In genomic region chr10:50621981-50622496, GRCh38 we compare ENCODE assay signal across 8 cellular contexts. TPM values are rescaled to one million over a fixed set of nuclear protein-coding genes. Genes with fewer than 3 reads are reported as not detected.
A peak's percentile ranks its signal among the peaks of the same experiment; 100 is the strongest.
DNase-seq lines count a peak whose midpoint lies in the region; ATAC-seq and TF ChIP-seq lines count a peak whose summit lies in the region.

No MANE protein-coding gene starts in this region.

- H3K4me1 Mint-ChIP-seq in activated T-helper 17 cell treated with anti-CD3 and anti-CD28 coated beads, Interleukin-2, amount 50 U/mL, for 72 hours, result peaks cover 26% of the 10 kb centered on the region
- peaks cover 29 to 55% (median 49%) of the 10 kb centered on the region in 4 donors for H3K4me1 Mint-ChIP-seq in naive thymus-derived CD8-positive, alpha-beta T cell

- H3K79me2 ChIP-seq in PC-3 (ENCODE audit: low read length), result peaks cover 63% of the 10 kb centered on the region

- peak overlapping the region; percentile 100 for H3K4me3 Mint-ChIP-seq in activated T-helper 17 cell treated with anti-CD3 and anti-CD28 coated beads, Interleukin-2, amount 50 U/mL, for 72 hours
- peak overlapping the region; percentile 93 to 99 (median 98) for H3K4me3 Mint-ChIP-seq in naive thymus-derived CD8-positive, alpha-beta T cell

- H3K4me1 ChIP-seq in PC-3 (ENCODE audit: insufficient read depth, low read length) (peaks cover 35% of the 10 kb centered on the region), stomach smooth muscle (ENCODE audit: control insufficient read depth, insufficient read depth, low read length) (peaks cover 38% of the 10 kb centered on the region)

- no peaks in the 10 kb centered on the region for H3K9me3 Mint-ChIP-seq in activated T-helper 17 cell treated with anti-CD3 and anti-CD28 coated beads, Interleukin-2, amount 50 U/mL, for 72 hours
- no peaks in the 10 kb centered on the region for H3K9me3 Mint-ChIP-seq in naive thymus-derived CD8-positive, alpha-beta T cell

- no peaks in the 10 kb centered on the region for H3K36me3 ChIP-seq in PC-3 (ENCODE audit: low read depth, low read length)
- no peaks in the 10 kb centered on the region for H3K36me3 ChIP-seq in stomach smooth muscle (ENCODE audit: control insufficient read depth in 2 of 2, insufficient read depth in 2 of 2, low read length in 2 of 2)

- H3K27me3 Mint-ChIP-seq in activated T-helper 17 cell treated with anti-CD3 and anti-CD28 coated beads, Interleukin-2, amount 50 U/mL, for 72 hours, result no peaks in the 10 kb centered on the region
- H3K27me3 Mint-ChIP-seq in naive thymus-derived CD8-positive, alpha-beta T cell, result no peaks in the 10 kb centered on the region

- H3K9ac ChIP-seq in PC-3 (ENCODE audit: low read length), result peak overlapping the region; percentile 85
- peak overlapping the region; percentile 91 to 100 for H3K9ac ChIP-seq in stomach smooth muscle (ENCODE audit: low read length in 2 of 2)

- POLR2A ChIA-PET in PC-3 (lab: Charles Lee; ENCODE audit: unreplicated experiment), result interaction anchor here (0.5 kb wide), 1 partner anchor 1380 kb away, joined by 3 read pairs; no protein-coding TSS in a partner anchor
- POLR2A ChIA-PET in naive thymus-derived CD8-positive, alpha-beta T cell (lab: Charles Lee), result interaction anchor here (0.6 to 1.2 kb wide), 5 partner anchors 8 to 554 kb away, joined by 3 to 7 read pairs (median 3); partner anchors contain the start of gene WASHC2A

- H3K36me3 Mint-ChIP-seq in activated T-helper 17 cell treated with anti-CD3 and anti-CD28 coated beads, Interleukin-2, amount 50 U/mL, for 72 hours (ENCODE audit: low read depth), result peaks cover 6% of the 10 kb centered on the region
- H3K36me3 Mint-ChIP-seq in naive thymus-derived CD8-positive, alpha-beta T cell, result no peaks in the 10 kb centered on the region

- H3K27ac ChIP-seq in PC-3 (ENCODE audit: low read length) (peak overlapping the region; percentile 11), stomach smooth muscle (ENCODE audit: low read length) (peak overlapping the region; percentile 100)

- H3F3A ChIP-seq in PC-3 (ENCODE audit: low read length, unreplicated experiment), result no peaks in the 10 kb centered on the region

- no peaks in the 10 kb centered on the region for H3K27me3 ChIP-seq in PC-3 (ENCODE audit: low read length)
- H3K27me3 ChIP-seq in stomach smooth muscle (ENCODE audit: control insufficient read depth in 1 of 2, insufficient read depth in 2 of 2, low read length in 2 of 2), result no peaks in the 10 kb centered on the region

- BruUV-seq in PC-3 (replicated peaks; lab: Mats Ljungman, UMichigan), result no TSS peak

- peak overlapping the region; percentile 87 for H3K4me2 ChIP-seq in PC-3 (ENCODE audit: low read length)

- CTCF ChIA-PET in PC-3 (lab: Charles Lee), result interaction anchor here (0.6 to 1.0 kb wide), 4 partner anchors 17 to 252 kb away, joined by 3 read pairs; no protein-coding TSS in a partner anchor

- H3K4me3 ChIP-seq in PC-3 (ENCODE audit: low read length), result peak overlapping the region; percentile 74
- peak overlapping the region; percentile 93 for H3K4me3 ChIP-seq in fibroblast of mammary gland (ENCODE audit: control insufficient read depth, low read depth, low read length)
- H3K4me3 ChIP-seq in stomach smooth muscle (ENCODE audit: low read length in 2 of 2), result peak overlapping the region; percentile 62 to 97

- H4K20me1 ChIP-seq in PC-3 (ENCODE audit: low read length), result peaks cover 7% of the 10 kb centered on the region; the same call in 1 of the 2 replicates

- ATAC-seq in GM19452 (IDR thresholded peaks at IDR 0.05; ENCODE audit: unreplicated experiment), result peak; percentile 34
- peak; percentile 30 for ATAC-seq in HG03571 (IDR thresholded peaks at IDR 0.05; ENCODE audit: unreplicated experiment)
- ATAC-seq in PC-3, result peak; percentile 25
- ATAC-seq in activated T-helper 17 cell treated with anti-CD3 and anti-CD28 coated beads, Interleukin-2, amount 50 U/mL, for 72 hours (replicated peaks), result peak; percentile 34
- ATAC-seq in naive thymus-derived CD8-positive, alpha-beta T cell, result peak; percentile 28 to 44

- H3K9me3 ChIP-seq in PC-3 (ENCODE audit: low read length) (no peaks in the 10 kb centered on the region), stomach smooth muscle (ENCODE audit: control insufficient read depth in 2 of 2, low read length in 2 of 2) (no peaks in the 10 kb centered on the region)

- peak overlapping the region; percentile 89 for H2AFZ ChIP-seq in PC-3 (ENCODE audit: low read length)

- DNase-seq in CMK (ENCODE audit: low read depth), result peak; percentile 81
- peak; percentile 100 for DNase-seq in PC-3
- DNase-seq in fibroblast of mammary gland (ENCODE audit: low read depth), result peak; percentile 95
- peak; percentile 45 to 81 (median 62) for DNase-seq in naive thymus-derived CD8-positive, alpha-beta T cell

- H3K9me2 ChIP-seq in PC-3 (replicated peaks; ENCODE audit: low read length), result no peaks in the 10 kb centered on the region

- intact Hi-C loops in PC-3 (cut with micrococcal nuclease), result loop anchor here (1.0 to 10.0 kb wide), 5 partner anchors 17 to 397 kb away; no protein-coding TSS in a partner anchor

- peak overlapping the region; percentile 98 for H3K27ac Mint-ChIP-seq in activated T-helper 17 cell treated with anti-CD3 and anti-CD28 coated beads, Interleukin-2, amount 50 U/mL, for 72 hours
- H3K27ac Mint-ChIP-seq in naive thymus-derived CD8-positive, alpha-beta T cell, result peak overlapping the region; percentile 91 to 99 (median 97)

- TF ChIP-seq CTCF in PC-3 (conservative IDR thresholded peaks at IDR 0.05; ENCODE audit: low read depth, low read length), result no peak
- no peak for TF ChIP-seq CTCF in fibroblast of mammary gland (conservative IDR thresholded peaks at IDR 0.05; ENCODE audit: control insufficient read depth, insufficient read depth, low read depth, low read length)

RNA-seq across cellular contexts. Expression of gene SGMS1, which starts 1.7 kb away (rescaled TPM):
- 61.4 and 68.2 TPM in 2 replicates for total RNA-seq in PC-3 (2014; rRNA removed)
- 10 to 100 TPM; 13.4 to 22.4 TPM for total RNA-seq in activated T-helper 17 cell treated with anti-CD3 and anti-CD28 coated beads, Interleukin-2, amount 50 U/mL, for 72 hours
- 10 to 100 TPM; 30.1 to 34.9 TPM for total RNA-seq in naive thymus-derived CD8-positive, alpha-beta T cell
- 10 to 100 TPM in 1 of 3 donors, 1 to 10 TPM in 2; 8.3 to 11.0 (median 8.4) TPM for polyA plus RNA-seq in naive thymus-derived CD8-positive, alpha-beta T cell

Comparison
In these comparisons a context has a peak if more than half of its experiments do, and no peak if none do; other contexts are left out.
1. Peak in every context shown above with its lines: DNase-seq, ATAC-seq, H3K4me3 ChIP-seq and H3K27ac ChIP-seq.